ENCODE assay signal across 8 cellular contexts in the genomic region with DNA sequence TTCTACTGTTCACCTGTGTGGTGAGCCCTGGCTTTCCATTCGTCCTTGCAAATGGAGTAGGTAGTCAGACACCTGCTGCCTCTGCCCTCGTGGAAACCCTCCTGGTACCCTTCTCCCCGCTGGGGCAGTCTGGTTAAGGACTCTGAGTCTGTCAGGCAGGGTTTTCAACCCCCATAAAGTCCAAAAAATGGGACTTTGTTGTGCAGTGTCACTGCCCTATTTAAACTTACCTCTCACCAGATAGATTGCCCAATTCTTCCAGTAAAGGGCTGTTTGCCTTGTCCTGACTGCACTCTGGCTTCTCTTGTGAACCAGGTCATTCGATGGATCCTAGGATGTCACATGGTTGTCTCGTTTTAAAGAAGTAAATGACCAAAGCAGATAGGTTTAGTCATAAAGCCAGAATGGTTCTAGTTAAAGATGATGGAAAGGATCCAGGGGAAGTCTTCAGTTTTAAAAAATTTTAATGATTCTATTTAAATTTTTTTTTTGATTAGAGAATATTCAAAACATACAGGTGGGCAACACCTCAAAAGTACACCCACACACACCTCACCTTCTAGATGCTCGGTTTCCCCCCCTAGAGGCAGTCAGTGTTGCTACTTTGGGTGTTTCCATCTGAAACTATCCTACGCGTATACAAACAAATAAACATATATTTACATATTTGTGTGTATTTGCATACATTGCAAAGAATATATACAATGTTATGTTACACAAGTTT. TPM values are rescaled to one million over a fixed set of nuclear protein-coding genes. Genes with fewer than 3 reads are reported as not detected.
"Had no signal": no experiment of that assay in that cellular context is flagged by ENCODE, and none has a peak within 500 bp of the region (broad histone marks: within the 10 kb centered on the region; RNA-seq: fewer than 3 reads in every experiment).

No MANE protein-coding gene starts in this region.

- H3K9me3 ChIP-seq: thoracic aorta had no signal

- H3K4me3 ChIP-seq: thoracic aorta had no signal

- H3K79me2 ChIP-seq: parathyroid adenoma had no signal

- H3K27ac ChIP-seq: parathyroid adenoma, thoracic aorta had no signal

- H3K36me3 ChIP-seq: thoracic aorta had no signal

- H2AFZ ChIP-seq: parathyroid adenoma had no signal

- H3K4me1 ChIP-seq: parathyroid adenoma had no signal

- H3K9ac ChIP-seq: parathyroid adenoma had no signal

RNA-seq across cellular contexts. Expression of a gene that starts 22.0 kb away (rescaled TPM):
- total RNA-seq: activated CD4-positive, alpha-beta memory T cell treated with anti-CD3 and anti-CD28 coated beads for 36 hours; activated naive CD4-positive, alpha-beta T cell treated with anti-CD3 and anti-CD28 coated beads, Interleukin-2, amount 50 U/mL, for 72 hours; dermis blood vessel endothelial cell; myocyte had no signal

RNA-seq across cellular contexts. Expression of a gene that starts 22.4 kb away (rescaled TPM):
- total RNA-seq: activated CD4-positive, alpha-beta memory T cell treated with anti-CD3 and anti-CD28 coated beads for 36 hours; activated naive CD4-positive, alpha-beta T cell treated with anti-CD3 and anti-CD28 coated beads, Interleukin-2, amount 50 U/mL, for 72 hours; dermis blood vessel endothelial cell; endodermal cell; myocyte had no signal

RNA-seq across cellular contexts. Expression of a gene that starts 41.0 kb away (rescaled TPM):
- total RNA-seq: endodermal cell, mesothelial cell of epicardium, myocyte had no signal
